In genomic region chr9:69931340-69931739, GRCh38 we compare ENCODE assay signal across 9 cellular contexts.
DNase-seq lines count a peak whose midpoint lies in the region; ATAC-seq, FAIRE-seq and TF ChIP-seq lines count a peak whose summit lies in the region.
"Had no signal": no experiment of that assay in that cellular context is flagged by ENCODE, and none has a peak within 500 bp of the region (broad histone marks: within the 10 kb centered on the region; RNA-seq: fewer than 3 reads in every experiment).

No MANE protein-coding gene starts in this region.

- no peaks in the 10 kb centered on the region for H4K20me1 ChIP-seq in OCI-LY3 (ENCODE audit: insufficient read depth, low read length)
- H4K20me1 ChIP-seq in endothelial cell of umbilical vein (replicated peaks; ENCODE audit: control insufficient read depth, extremely low read depth, insufficient read depth, low read length) = no peaks in the 10 kb centered on the region

- H3K36me3 ChIP-seq in OCI-LY3 (replicated peaks; ENCODE audit: low read depth, low read length) = no peaks in the 10 kb centered on the region
- H3K36me3 ChIP-seq in endothelial cell of umbilical vein (ENCODE audit: control insufficient read depth in 2 of 2, extremely low read depth in 1 of 2, insufficient read depth in 2 of 2, low read length in 2 of 2) = no peaks in the 10 kb centered on the region
- no peaks in the 10 kb centered on the region for H3K36me3 ChIP-seq in naive thymus-derived CD4-positive, alpha-beta T cell (ENCODE audit: control insufficient read depth in 2 of 3, insufficient read depth in 3 of 3, low read length in 3 of 3)

- H3K36me3 Mint-ChIP-seq in progenitor cell of endocrine pancreas (ENCODE audit: insufficient read depth) = peaks cover 2% of the 10 kb centered on the region
- H3K36me3 Mint-ChIP-seq in naive thymus-derived CD4-positive, alpha-beta T cell = peaks cover 0 to 17% (median 0%) of the 10 kb centered on the region in 5 donors

- peaks cover 32% of the 10 kb centered on the region for H3K9me3 Mint-ChIP-seq in progenitor cell of endocrine pancreas (ENCODE audit: low read depth)
- H3K9me3 Mint-ChIP-seq in naive thymus-derived CD4-positive, alpha-beta T cell = peaks cover 6 to 33% (median 22%) of the 10 kb centered on the region in 11 donors

- H3K4me1 ChIP-seq in OCI-LY3 (ENCODE audit: low read length) (no peaks in the 10 kb centered on the region), endothelial cell of umbilical vein (ENCODE audit: control insufficient read depth, extremely low read depth, insufficient read depth, low read length) (no peaks in the 10 kb centered on the region)
- H3K4me1 ChIP-seq in naive thymus-derived CD4-positive, alpha-beta T cell (ENCODE audit: control insufficient read depth in 2 of 2, insufficient read depth in 2 of 2, low read length in 2 of 2) = no peaks in the 10 kb centered on the region

- H3K27ac Mint-ChIP-seq in progenitor cell of endocrine pancreas = no peak overlapping the region
- H3K27ac Mint-ChIP-seq in naive thymus-derived CD4-positive, alpha-beta T cell = no peak overlapping the region

- no peak overlapping the region for H3K9ac ChIP-seq in OCI-LY3 (ENCODE audit: low read length)
- H3K9ac ChIP-seq in endothelial cell of umbilical vein (replicated peaks; ENCODE audit: extremely low read depth, insufficient read depth, low read length) = no peak overlapping the region

- TF ChIP-seq CTCF in OCI-LY3 (IDR thresholded peaks at IDR 0.05; ENCODE audit: low read depth, low read length) (peak; percentile 50), endothelial cell of umbilical vein (IDR thresholded peaks at IDR 0.05; ENCODE audit: extremely low read depth in 1 of 2, insufficient read depth in 1 of 2, low read depth in 1 of 2, low read length in 2 of 2) (peak; percentile 42 to 49), progenitor cell of endocrine pancreas (IDR thresholded peaks at IDR 0.05; ENCODE audit: unreplicated experiment) (peak; percentile 53)

- peak; percentile 74 for FAIRE-seq in endothelial cell of umbilical vein (lab: Jason Lieb, UNC)
- FAIRE-seq: GM18507 had no signal

- no TSS peak for BruUV-seq in endothelial cell of umbilical vein (replicated peaks; lab: Mats Ljungman, UMichigan)

- H3K27ac ChIP-seq in OCI-LY3 (ENCODE audit: low read length) (no peak overlapping the region), endothelial cell of umbilical vein (ENCODE audit: insufficient read depth, low read depth, low read length) (no peak overlapping the region)
- H3K27ac ChIP-seq in naive thymus-derived CD4-positive, alpha-beta T cell (ENCODE audit: low read depth, low read length) = no peak overlapping the region

- no peak overlapping the region for H3K4me3 Mint-ChIP-seq in progenitor cell of endocrine pancreas (ENCODE audit: low read depth)
- H3K4me3 Mint-ChIP-seq in naive thymus-derived CD4-positive, alpha-beta T cell = no peak overlapping the region

- intact Hi-C loops in endothelial cell of umbilical vein (cut with micrococcal nuclease) = loop anchor here (5.0 kb wide), 4 partner anchors 174 to 1349 kb away; no protein-coding TSS in a partner anchor
- intact Hi-C loops in naive thymus-derived CD4-positive, alpha-beta T cell (cut with micrococcal nuclease) = no loop called here

- no peaks in the 10 kb centered on the region for H3K4me1 Mint-ChIP-seq in progenitor cell of endocrine pancreas (ENCODE audit: low read depth)
- no peaks in the 10 kb centered on the region for H3K4me1 Mint-ChIP-seq in naive thymus-derived CD4-positive, alpha-beta T cell

- POLR2A ChIA-PET in endothelial cell of umbilical vein (lab: Charles Lee) = no interaction called here
- POLR2A ChIA-PET in naive thymus-derived CD4-positive, alpha-beta T cell (lab: Charles Lee) = no interaction called here

- TF ChIP-seq POLR2A in endothelial cell of umbilical vein (IDR thresholded peaks at IDR 0.05; ENCODE audit: low read depth, low read length) = no peak

- H3K9me3 ChIP-seq in OCI-LY3 (ENCODE audit: insufficient read depth, low read length) (peaks cover 10% of the 10 kb centered on the region), endothelial cell of umbilical vein (replicated peaks; ENCODE audit: control insufficient read depth, insufficient read depth, low read length) (no peaks in the 10 kb centered on the region)
- H3K9me3 ChIP-seq in naive thymus-derived CD4-positive, alpha-beta T cell (ENCODE audit: control insufficient read depth in 2 of 3, low read length in 3 of 3) = peaks cover 0 to 21% (median 12%) of the 10 kb centered on the region in 3 experiments

- no peaks in the 10 kb centered on the region for H3K27me3 Mint-ChIP-seq in progenitor cell of endocrine pancreas
- peaks cover 9 to 21% (median 18%) of the 10 kb centered on the region in 5 donors for H3K27me3 Mint-ChIP-seq in naive thymus-derived CD4-positive, alpha-beta T cell

- H2AFZ ChIP-seq in OCI-LY3 (ENCODE audit: low read depth, low read length) (no peak overlapping the region), endothelial cell of umbilical vein (ENCODE audit: low read depth, low read length) (no peak overlapping the region)

- H3K4me3 ChIP-seq in OCI-LY3 (ENCODE audit: low read length) (no peak overlapping the region), endothelial cell of umbilical vein (replicated peaks in 1 of 3; ENCODE audit: insufficient read depth in 1 of 3, low read depth in 1 of 3, low read length in 3 of 3) (no peak overlapping the region)
- H3K4me3 ChIP-seq in naive thymus-derived CD4-positive, alpha-beta T cell (ENCODE audit: low read length) = no peak overlapping the region

- dilution Hi-C loops in endothelial cell of umbilical vein (cut with MboI; ENCODE audit: extremely low pct_ligation_motif_present, low sequenced_read_pairs) = no loop called here

- H3K9me1 ChIP-seq in endothelial cell of umbilical vein (replicated peaks; ENCODE audit: control insufficient read depth, extremely low read depth, insufficient read depth, low read length) = no peaks in the 10 kb centered on the region

- CTCF ChIA-PET in endothelial cell of umbilical vein (lab: Charles Lee) = interaction anchor here (0.6 to 2.8 kb wide), 45 partner anchors 9 to 1473 kb away, joined by 3 to 50 read pairs (median 5); partner anchors contain the start of genes APBA1 and FXN
- CTCF ChIA-PET in naive thymus-derived CD4-positive, alpha-beta T cell (lab: Charles Lee) = no interaction called here

- DNase-seq in NCI-H1092 treated with DMSO at 0.1 percent for 48 hours (lab: John Stamatoyannopoulos, UW) (peak; percentile 7), NCI-H1092 (lab: John Stamatoyannopoulos, UW) (no peak), endothelial cell of umbilical vein (ENCODE audit: low read depth, low spot score) (peak; percentile 48), progenitor cell of endocrine pancreas (ENCODE audit: low spot score, unreplicated experiment) (no peak), nucleus accumbens (lab: John Stamatoyannopoulos, UW) (no peak)
- no peak for DNase-seq in naive thymus-derived CD4-positive, alpha-beta T cell

- no peak for ATAC-seq in naive thymus-derived CD4-positive, alpha-beta T cell
- ATAC-seq in HG03521 (IDR thresholded peaks at IDR 0.05; ENCODE audit: unreplicated experiment) = no peak

- H3K79me2 ChIP-seq in OCI-LY3 (ENCODE audit: low read length) (no peaks in the 10 kb centered on the region), endothelial cell of umbilical vein (ENCODE audit: control insufficient read depth, insufficient read depth, low read length) (no peaks in the 10 kb centered on the region)

- no peak overlapping the region for H3K4me2 ChIP-seq in OCI-LY3 (ENCODE audit: low read length)
- no peak overlapping the region for H3K4me2 ChIP-seq in endothelial cell of umbilical vein (ENCODE audit: insufficient read depth, low read length)

- H3K27me3 ChIP-seq in OCI-LY3 (ENCODE audit: low read depth, low read length) (peaks cover 8% of the 10 kb centered on the region), endothelial cell of umbilical vein (ENCODE audit: control insufficient read depth in 2 of 2, insufficient read depth in 2 of 2, low read length in 2 of 2) (peaks cover 7 to 9% of the 10 kb centered on the region in 2 experiments)
- no peaks in the 10 kb centered on the region for H3K27me3 ChIP-seq in naive thymus-derived CD4-positive, alpha-beta T cell (ENCODE audit: control insufficient read depth in 2 of 2, insufficient read depth in 2 of 2, low read length in 2 of 2)

TF ChIP-seq in endothelial cell of umbilical vein, 7 proteins besides CTCF, POLR2A, EP300 and RAD21:
- no peak for TF ChIP-seq FOS (IDR thresholded peaks at IDR 0.05; ENCODE audit: borderline replicate concordance, insufficient read depth, low read length)
- TF ChIP-seq, protein P1, sequence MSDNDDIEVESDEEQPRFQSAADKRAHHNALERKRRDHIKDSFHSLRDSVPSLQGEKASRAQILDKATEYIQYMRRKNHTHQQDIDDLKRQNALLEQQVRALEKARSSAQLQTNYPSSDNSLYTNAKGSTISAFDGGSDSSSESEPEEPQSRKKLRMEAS (IDR thresholded peaks at IDR 0.05; ENCODE audit: insufficient read depth, insufficient read length) = no peak
- TF ChIP-seq MYC (IDR thresholded peaks at IDR 0.05; ENCODE audit: low read depth, low read length) = no peak
- no peak for TF ChIP-seq JUN (IDR thresholded peaks at IDR 0.05; ENCODE audit: borderline replicate concordance, insufficient read depth, insufficient read length, low read depth)
- TF ChIP-seq GATA2 (IDR thresholded peaks at IDR 0.05; ENCODE audit: insufficient read depth, insufficient read length, low read depth, low read length) = no peak
- no peak for TF ChIP-seq EZH2 (IDR thresholded peaks at IDR 0.05; ENCODE audit: borderline replicate concordance, low read depth, low read length, severe bottlenecking)
- TF ChIP-seq POLR2AphosphoS5 (IDR thresholded peaks at IDR 0.05; ENCODE audit: insufficient read depth, low read depth, low read length) = no peak

Comparison
In these comparisons a context has a peak if more than half of its experiments do, and no peak if none do; other contexts are left out.
1. DNase-seq: peak in NCI-H1092 treated with DMSO at 0.1 percent for 48 hours (single experiment) and endothelial cell of umbilical vein (single experiment); none in NCI-H1092 (single experiment), progenitor cell of endocrine pancreas (single experiment), naive thymus-derived CD4-positive, alpha-beta T cell (0 of 9) and nucleus accumbens (0 of 56).
2. Peak in every context shown above with its lines, with median percentiles within 50 percentile points of each other: CTCF ChIP-seq.